In genomic region chr20:18815194-18815942, GRCh38 we compare ENCODE assay signal across 37 cellular contexts. TPM values are rescaled to one million over a fixed set of nuclear protein-coding genes. Genes with fewer than 3 reads are reported as not detected.
"Had no signal": no experiment of that assay in that cellular context is flagged by ENCODE, and none has a peak within 500 bp of the region (broad histone marks: within the 10 kb centered on the region; RNA-seq: fewer than 3 reads in every experiment).

No MANE protein-coding gene starts in this region.

- H3K36me3 ChIP-seq: adrenal gland, esophagus muscularis mucosa, gastrocnemius medialis, heart right ventricle had no signal

- H3K27me3 ChIP-seq: adrenal gland, body of pancreas, esophagus muscularis mucosa, foreskin keratinocyte, gastrocnemius medialis, heart right ventricle had no signal

- H3K4me3 Mint-ChIP-seq: activated CD4-positive, alpha-beta memory T cell treated with anti-CD3 and anti-CD28 coated beads for 36 hours; activated CD4-positive, alpha-beta T cell treated with anti-CD3 and anti-CD28 coated beads for 36 hours; activated CD4-positive, alpha-beta T cell treated with anti-CD3 and anti-CD28 coated beads, Interleukin-2, amount 10 ng/mL, durations not matched to agents 24 days and 14 days; activated CD8-positive, alpha-beta memory T cell treated with anti-CD3 and anti-CD28 coated beads, Interleukin-2, amount 10 ng/mL, durations not matched to agents 7 days and 5 days; activated CD8-positive, alpha-beta T cell treated with anti-CD3 and anti-CD28 coated beads, Interleukin-2, amount 10 ng/mL, durations not matched to agents 7 days and 5 days; activated naive CD4-positive, alpha-beta T cell treated with anti-CD3 and anti-CD28 coated beads for 36 hours; activated naive CD4-positive, alpha-beta T cell treated with anti-CD3 and anti-CD28 coated beads, Interleukin-2, amount 50 U/mL, for 24 hours; activated naive CD8-positive, alpha-beta T cell treated with anti-CD3 and anti-CD28 coated beads for 36 hours; activated naive CD8-positive, alpha-beta T cell treated with anti-CD3 and anti-CD28 coated beads, Interleukin-2, amount 50 U/mL, for 24 hours; activated T-helper 1 cell treated with anti-CD3 and anti-CD28 coated beads, Interleukin-12 subunit alpha, Interleukin-12 subunit beta, Interleukin-2, Interleukin-4 antibody, amounts not matched to agents 30 ng/mL and 10 ng/mL and 1 ng/mL, durations not matched to agents 14 hours and 24 hours and 36 hours; effector memory CD8-positive, alpha-beta T cell; T-helper 1 cell treated with Interleukin-12 subunit alpha and Interleukin-12 subunit beta and Interleukin-4 antibody, amounts not matched to agents 30 μg/mL and 1 μg/mL, for 36 hours had no signal

- H3K4me3 ChIP-seq: adrenal gland, body of pancreas, esophagus muscularis mucosa, gastrocnemius medialis, heart right ventricle had no signal

- ATAC-seq: activated CD4-positive, alpha-beta T cell treated with anti-CD3 and anti-CD28 coated beads for 36 hours; activated CD8-positive, alpha-beta memory T cell treated with anti-CD3 and anti-CD28 coated beads, Interleukin-2, amount 10 ng/mL, durations not matched to agents 7 days and 5 days; activated CD8-positive, alpha-beta T cell treated with anti-CD3 and anti-CD28 coated beads, Interleukin-2, amount 10 ng/mL, durations not matched to agents 7 days and 5 days; activated naive CD8-positive, alpha-beta T cell treated with anti-CD3 and anti-CD28 coated beads, Interleukin-2, amount 50 U/mL, for 24 hours; body of pancreas; effector memory CD8-positive, alpha-beta T cell; foreskin keratinocyte; gastrocnemius medialis; heart right ventricle had no signal

- H3K9me3 ChIP-seq: adrenal gland, body of pancreas, gastrocnemius medialis had no signal

- FAIRE-seq: colon had no signal

- DNase-seq: activated CD4-positive, alpha-beta memory T cell treated with anti-CD3 and anti-CD28 coated beads for 36 hours; activated CD4-positive, alpha-beta T cell treated with anti-CD3 and anti-CD28 coated beads for 36 hours; activated CD4-positive, alpha-beta T cell treated with anti-CD3 and anti-CD28 coated beads, Interleukin-2, amount 10 ng/mL, durations not matched to agents 24 days and 14 days; activated CD4-positive, CD25-positive, alpha-beta regulatory T cell; activated CD4-positive, CD25-positive, alpha-beta regulatory T cell treated with anti-CD3 and anti-CD28 coated beads, Interleukin-2, amount 50 U/mL, for 72 hours; activated CD8-positive, alpha-beta memory T cell treated with anti-CD3 and anti-CD28 coated beads, Interleukin-2, amount 10 ng/mL, durations not matched to agents 7 days and 5 days; activated CD8-positive, alpha-beta memory T cell treated with anti-CD3 and anti-CD28 coated beads, Interleukin-2, amount 50 U/mL, for 4 hours; activated CD8-positive, alpha-beta T cell treated with anti-CD3 and anti-CD28 coated beads, Interleukin-2, amount 10 ng/mL, durations not matched to agents 7 days and 5 days; activated effector memory CD4-positive, alpha-beta T cell treated with anti-CD3 and anti-CD28 coated beads, Interleukin-2, amount 50 U/mL, for 16 hours; activated naive CD4-positive, alpha-beta T cell treated with anti-CD3 and anti-CD28 coated beads for 36 hours; activated naive CD8-positive, alpha-beta T cell treated with anti-CD3 and anti-CD28 coated beads for 36 hours; activated naive CD8-positive, alpha-beta T cell treated with anti-CD3 and anti-CD28 coated beads, Interleukin-2, amount 50 U/mL, for 24 hours; activated T-cell treated with anti-CD3 and anti-CD28 coated beads, Interleukin-2, amount 50 U/mL, for 1 hour; activated T-cell treated with anti-CD3 and anti-CD28 coated beads, Interleukin-2, amount 50 U/mL, for 48 hours; adrenal gland; amygdala; aorta; body of pancreas; caudate nucleus; cortex of kidney; dermis blood vessel endothelial cell; effector CD4-positive, alpha-beta T cell; effector memory CD8-positive, alpha-beta T cell; erythroblast; foreskin keratinocyte; gastrocnemius medialis; heart right ventricle; T1000 had no signal

- H3K9me3 Mint-ChIP-seq: activated CD4-positive, alpha-beta memory T cell treated with anti-CD3 and anti-CD28 coated beads for 36 hours; activated CD4-positive, alpha-beta T cell treated with anti-CD3 and anti-CD28 coated beads, Interleukin-2, amount 10 ng/mL, durations not matched to agents 24 days and 14 days; activated naive CD4-positive, alpha-beta T cell treated with anti-CD3 and anti-CD28 coated beads for 36 hours; activated naive CD4-positive, alpha-beta T cell treated with anti-CD3 and anti-CD28 coated beads, Interleukin-2, amount 50 U/mL, for 24 hours; activated naive CD8-positive, alpha-beta T cell treated with anti-CD3 and anti-CD28 coated beads for 36 hours; activated naive CD8-positive, alpha-beta T cell treated with anti-CD3 and anti-CD28 coated beads, Interleukin-2, amount 50 U/mL, for 24 hours; activated T-helper 1 cell treated with anti-CD3 and anti-CD28 coated beads, Interleukin-12 subunit alpha, Interleukin-12 subunit beta, Interleukin-2, Interleukin-4 antibody, amounts not matched to agents 30 ng/mL and 10 ng/mL and 1 ng/mL, durations not matched to agents 14 hours and 24 hours and 36 hours; activated T-helper 2 cell treated with anti-CD3 and anti-CD28 coated beads, Interferon-gamma antibody, Interleukin-2, Interleukin-4, amounts not matched to agents 10 μg/mL and 5 μg/mL and 100 μg/mL, durations not matched to agents 14 hours and 24 hours and 36 hours; effector memory CD8-positive, alpha-beta T cell; T-helper 1 cell treated with Interleukin-12 subunit alpha and Interleukin-12 subunit beta and Interleukin-4 antibody, amounts not matched to agents 30 μg/mL and 1 μg/mL, for 36 hours had no signal

- H3K27ac Mint-ChIP-seq: activated CD4-positive, alpha-beta memory T cell treated with anti-CD3 and anti-CD28 coated beads for 36 hours; activated CD4-positive, alpha-beta T cell treated with anti-CD3 and anti-CD28 coated beads for 36 hours; activated CD4-positive, alpha-beta T cell treated with anti-CD3 and anti-CD28 coated beads, Interleukin-2, amount 10 ng/mL, durations not matched to agents 24 days and 14 days; activated CD8-positive, alpha-beta memory T cell treated with anti-CD3 and anti-CD28 coated beads, Interleukin-2, amount 10 ng/mL, durations not matched to agents 7 days and 5 days; activated CD8-positive, alpha-beta T cell treated with anti-CD3 and anti-CD28 coated beads, Interleukin-2, amount 10 ng/mL, durations not matched to agents 7 days and 5 days; activated naive CD4-positive, alpha-beta T cell treated with anti-CD3 and anti-CD28 coated beads for 36 hours; activated naive CD4-positive, alpha-beta T cell treated with anti-CD3 and anti-CD28 coated beads, Interleukin-2, amount 50 U/mL, for 24 hours; activated naive CD8-positive, alpha-beta T cell treated with anti-CD3 and anti-CD28 coated beads for 36 hours; activated naive CD8-positive, alpha-beta T cell treated with anti-CD3 and anti-CD28 coated beads, Interleukin-2, amount 50 U/mL, for 24 hours; activated T-helper 1 cell treated with anti-CD3 and anti-CD28 coated beads, Interleukin-12 subunit alpha, Interleukin-12 subunit beta, Interleukin-2, Interleukin-4 antibody, amounts not matched to agents 30 ng/mL and 10 ng/mL and 1 ng/mL, durations not matched to agents 14 hours and 24 hours and 36 hours; activated T-helper 2 cell treated with anti-CD3 and anti-CD28 coated beads, Interferon-gamma antibody, Interleukin-2, Interleukin-4, amounts not matched to agents 10 μg/mL and 5 μg/mL and 100 μg/mL, durations not matched to agents 14 hours and 24 hours and 36 hours; effector memory CD8-positive, alpha-beta T cell; T-helper 1 cell treated with Interleukin-12 subunit alpha and Interleukin-12 subunit beta and Interleukin-4 antibody, amounts not matched to agents 30 μg/mL and 1 μg/mL, for 36 hours had no signal

- H3K36me3 Mint-ChIP-seq: activated CD4-positive, alpha-beta memory T cell treated with anti-CD3 and anti-CD28 coated beads for 36 hours; activated CD8-positive, alpha-beta memory T cell treated with anti-CD3 and anti-CD28 coated beads, Interleukin-2, amount 10 ng/mL, durations not matched to agents 7 days and 5 days; activated naive CD4-positive, alpha-beta T cell treated with anti-CD3 and anti-CD28 coated beads, Interleukin-2, amount 50 U/mL, for 24 hours; activated naive CD8-positive, alpha-beta T cell treated with anti-CD3 and anti-CD28 coated beads for 36 hours had no signal

- H3K27me3 Mint-ChIP-seq: activated CD4-positive, alpha-beta T cell treated with anti-CD3 and anti-CD28 coated beads, Interleukin-2, amount 10 ng/mL, durations not matched to agents 24 days and 14 days had no signal

- H3K4me1 Mint-ChIP-seq: activated CD4-positive, alpha-beta T cell treated with anti-CD3 and anti-CD28 coated beads for 36 hours; activated CD4-positive, alpha-beta T cell treated with anti-CD3 and anti-CD28 coated beads, Interleukin-2, amount 10 ng/mL, durations not matched to agents 24 days and 14 days; activated CD8-positive, alpha-beta memory T cell treated with anti-CD3 and anti-CD28 coated beads, Interleukin-2, amount 10 ng/mL, durations not matched to agents 7 days and 5 days; activated naive CD4-positive, alpha-beta T cell treated with anti-CD3 and anti-CD28 coated beads, Interleukin-2, amount 50 U/mL, for 24 hours; activated naive CD8-positive, alpha-beta T cell treated with anti-CD3 and anti-CD28 coated beads for 36 hours; activated naive CD8-positive, alpha-beta T cell treated with anti-CD3 and anti-CD28 coated beads, Interleukin-2, amount 50 U/mL, for 24 hours had no signal

- H3K27ac ChIP-seq: adrenal gland, body of pancreas, esophagus muscularis mucosa, foreskin keratinocyte, gastrocnemius medialis, heart right ventricle had no signal

- H3K4me1 ChIP-seq: adrenal gland, body of pancreas, esophagus muscularis mucosa, foreskin keratinocyte, gastrocnemius medialis, heart right ventricle had no signal

RNA-seq across cellular contexts. Expression of gene SCP2D1, which starts 1.8 kb away (rescaled TPM):
- total RNA-seq: activated CD4-positive, alpha-beta memory T cell treated with anti-CD3 and anti-CD28 coated beads for 36 hours; activated CD4-positive, alpha-beta T cell treated with anti-CD3 and anti-CD28 coated beads for 36 hours; activated CD4-positive, alpha-beta T cell treated with anti-CD3 and anti-CD28 coated beads, Interleukin-2, amount 10 ng/mL, durations not matched to agents 24 days and 14 days; activated CD8-positive, alpha-beta memory T cell treated with anti-CD3 and anti-CD28 coated beads for 36 hours; activated CD8-positive, alpha-beta memory T cell treated with anti-CD3 and anti-CD28 coated beads, Interleukin-2, amount 10 ng/mL, durations not matched to agents 7 days and 5 days; activated CD8-positive, alpha-beta T cell treated with anti-CD3 and anti-CD28 coated beads, Interleukin-2, amount 10 ng/mL, durations not matched to agents 7 days and 5 days; activated naive CD4-positive, alpha-beta T cell treated with anti-CD3 and anti-CD28 coated beads for 36 hours; activated naive CD8-positive, alpha-beta T cell treated with anti-CD3 and anti-CD28 coated beads for 36 hours; activated T-helper 1 cell treated with anti-CD3 and anti-CD28 coated beads, Interleukin-12 subunit alpha, Interleukin-12 subunit beta, Interleukin-2, Interleukin-4 antibody, amounts not matched to agents 30 ng/mL and 10 ng/mL and 1 ng/mL, durations not matched to agents 14 hours and 24 hours and 36 hours; activated T-helper 2 cell treated with anti-CD3 and anti-CD28 coated beads, Interferon-gamma antibody, Interleukin-2, Interleukin-4, amounts not matched to agents 10 μg/mL and 5 μg/mL and 100 μg/mL, durations not matched to agents 14 hours and 24 hours and 36 hours; adrenal gland; aorta; body of pancreas; chondrocyte; dermis blood vessel endothelial cell; esophagus muscularis mucosa; foreskin keratinocyte; gastrocnemius medialis; T-helper 2 cell treated with Interferon-gamma antibody and Interleukin-4, amounts not matched to agents 100 ng/mL and 5 ng/mL, for 36 hours had no signal
- polyA plus RNA-seq: adrenal gland, aorta, foreskin keratinocyte, heart right ventricle had no signal
